Comparison of ENCODE assay signal across 1 cellular context in genomic region chr11:83157755-83158473, GRCh38.
TF ChIP-seq lines count a peak whose summit lies in the region.

No MANE protein-coding gene starts in this region.

TF ChIP-seq in K562, 482 proteins besides CTCF, POLR2A, EP300 and RAD21 (continued from another document and continues in another):
- TF ChIP-seq ZBTB40 (IDR thresholded peaks at IDR 0.05): peak; percentile 64
- TF ChIP-seq ZBTB40 (CRISPR knock-in tag; IDR thresholded peaks at IDR 0.05): no peak
- peak; percentile 35; the same call in 1 of the 2 replicates for TF ChIP-seq ZNF592 (IDR thresholded peaks at IDR 0.05)
- 0 out of 2 replicates have a peak, but pooled peaks have one; percentile 66 for TF ChIP-seq ELF4 (CRISPR knock-in tag; IDR thresholded peaks at IDR 0.05)
- TF ChIP-seq ZNF511 (CRISPR knock-in tag; IDR thresholded peaks at IDR 0.05): 0 out of 2 replicates have a peak, but pooled peaks have one; percentile 18
- peak; percentile 59 to 64; a peak in 2 of 4 replicates for TF ChIP-seq HDAC1 (IDR thresholded peaks at IDR 0.05)
- TF ChIP-seq ATF6 (CRISPR knock-in tag; IDR thresholded peaks at IDR 0.05): no peak
- peak; percentile 41; the same call in 1 of the 2 replicates for TF ChIP-seq KAT7 (CRISPR knock-in tag; IDR thresholded peaks at IDR 0.05; ENCODE audit: borderline replicate concordance)
- TF ChIP-seq XRCC4 (IDR thresholded peaks at IDR 0.05; ENCODE audit: extremely low read depth, insufficient read depth, insufficient read length): no peak
- TF ChIP-seq LEF1 (IDR thresholded peaks at IDR 0.05): peak; percentile 53; the same call in 1 of the 2 replicates
- peak; percentile 69 for TF ChIP-seq GABPB1 (CRISPR knock-in tag; IDR thresholded peaks at IDR 0.05)
- TF ChIP-seq SMARCE1 (IDR thresholded peaks at IDR 0.05): peak; percentile 42; the same call in 1 of the 2 replicates
- no peak for TF ChIP-seq IRF9 (tag; IDR thresholded peaks at IDR 0.05)
- no peak for TF ChIP-seq ZNF551 (CRISPR knock-in tag; IDR thresholded peaks at IDR 0.05)
- peak; percentile 92 for TF ChIP-seq ZFX (CRISPR knock-in tag; IDR thresholded peaks at IDR 0.05)
- no peak for TF ChIP-seq ZNF217 (CRISPR knock-in tag; IDR thresholded peaks at IDR 0.05)
- TF ChIP-seq STAT5A (IDR thresholded peaks at IDR 0.05; ENCODE audit: borderline replicate concordance, low read length): 0 out of 2 replicates have a peak, but pooled peaks have one; percentile 32
- TF ChIP-seq ELF2 (CRISPR knock-in tag; IDR thresholded peaks at IDR 0.05): no peak
- peak; percentile 46; the same call in 1 of the 2 replicates for TF ChIP-seq ZBTB17 (CRISPR knock-in tag; IDR thresholded peaks at IDR 0.05)
- 0 out of 2 replicates have a peak, but pooled peaks have one; percentile 13 for TF ChIP-seq MYBL2 (IDR thresholded peaks at IDR 0.05; ENCODE audit: low read depth)
- TF ChIP-seq MYBL2 (CRISPR knock-in tag; IDR thresholded peaks at IDR 0.05; ENCODE audit: borderline replicate concordance): no peak
- 0 out of 2 replicates have a peak, but pooled peaks have one; percentile 15 for TF ChIP-seq DEAF1 (CRISPR knock-in tag; IDR thresholded peaks at IDR 0.05)
- no peak for TF ChIP-seq TFAM (CRISPR knock-in tag; conservative IDR thresholded peaks at IDR 0.05)
- peak; percentile 61; the same call in 1 of the 2 replicates for TF ChIP-seq TOE1 (IDR thresholded peaks at IDR 0.05; ENCODE audit: borderline replicate concordance)
- TF ChIP-seq TOE1 (CRISPR knock-in tag; IDR thresholded peaks at IDR 0.05; ENCODE audit: borderline replicate concordance, low read depth): no peak
- no peak; the same call in 1 of the 2 replicates for TF ChIP-seq NCOA1 (IDR thresholded peaks at IDR 0.05; ENCODE audit: low read depth)
- no peak for TF ChIP-seq HIVEP1 (CRISPR knock-in tag; IDR thresholded peaks at IDR 0.05)
- peak; percentile 58 to 83 for TF ChIP-seq MNT (conservative IDR thresholded peaks at IDR 0.05)
- TF ChIP-seq ZNF224 (CRISPR knock-in tag; IDR thresholded peaks at IDR 0.05): no peak
- TF ChIP-seq PML (IDR thresholded peaks at IDR 0.05; ENCODE audit: low read length): peak; percentile 44; the same call in 1 of the 2 replicates
- no peak for TF ChIP-seq TAL1 (IDR thresholded peaks at IDR 0.05)
- TF ChIP-seq MAX (CRISPR knock-in tag; IDR thresholded peaks at IDR 0.05): peak; percentile 62
- no peak for TF ChIP-seq NR2F6 (CRISPR knock-in tag; IDR thresholded peaks at IDR 0.05)
- TF ChIP-seq RB1 (IDR thresholded peaks at IDR 0.05; ENCODE audit: low read depth): 0 out of 2 replicates have a peak, but pooled peaks have one; percentile 42
- TF ChIP-seq FOXP4 (CRISPR knock-in tag; IDR thresholded peaks at IDR 0.05; ENCODE audit: borderline replicate concordance): 0 out of 2 replicates have a peak, but pooled peaks have one; percentile 34
- TF ChIP-seq SNRNP70 (optimal IDR thresholded peaks at IDR 0.05; ENCODE audit: low read depth, low read length): no peak
- TF ChIP-seq MAFK (IDR thresholded peaks at IDR 0.05; ENCODE audit: low read length): no peak
